Comparison of ENCODE assay signal across 13 cellular contexts in genomic region chr16:31092330-31092729, GRCh38. TPM values are rescaled to one million over a fixed set of nuclear protein-coding genes. Genes with fewer than 3 reads are reported as not detected.
DNase-seq lines count a peak whose midpoint lies in the region; ATAC-seq and TF ChIP-seq lines count a peak whose summit lies in the region.
"Had no signal": no experiment of that assay in that cellular context is flagged by ENCODE, and none has a peak within 500 bp of the region (broad histone marks: within the 10 kb centered on the region; RNA-seq: fewer than 3 reads in every experiment).

No MANE protein-coding gene starts in this region.

- intact Hi-C loops in CD8-positive, alpha-beta T cell (cut with DNase I, micrococcal nuclease), result no loop called here

- peak overlapping the region; percentile 62 for H3K4me2 ChIP-seq in GM23248 (ENCODE audit: unreplicated experiment)

- no peaks in the 10 kb centered on the region for H3K9me3 Mint-ChIP-seq in CD8-positive, alpha-beta T cell
- H3K9me3 Mint-ChIP-seq in nephron progenitor cell, result peaks cover 10% of the 10 kb centered on the region

- H2AFZ ChIP-seq in GM23248, result no peak overlapping the region

- H3K9me2 ChIP-seq in GM23248 (ENCODE audit: insufficient read depth), result no peaks in the 10 kb centered on the region

- WGBS in GM23248 (ENCODE audit: low coverage in 1 of 2, low lambda C conversion rate in 2 of 2, missing lambda C conversion rate in 2 of 2), 2 experiments, result 30 to 31% methylated on average over 5 of the region's 5 CpGs
- 84 to 94% methylated on average over 5 of the region's 5 CpGs for WGBS in tibial nerve, 2 donors

- peaks cover 21% of the 10 kb centered on the region for H3F3A ChIP-seq in GM23248 (ENCODE audit: insufficient read depth)

- no peak for TF ChIP-seq EP300 in tibial nerve (IDR thresholded peaks at IDR 0.05)

- in situ Hi-C loops in GM23248 (cut with MboI), result no loop called here

- peaks cover 8% of the 10 kb centered on the region for H3K36me3 ChIP-seq in CD8-positive, alpha-beta T cell (ENCODE audit: insufficient read depth, low read length)
- H3K36me3 ChIP-seq in GM23248 (ENCODE audit: low read depth) (peaks cover 13% of the 10 kb centered on the region; the same call in 1 of the 2 replicates), adipocyte (ENCODE audit: control insufficient read depth, insufficient read depth, low read length, severe bottlenecking) (peaks cover 14% of the 10 kb centered on the region), right atrium auricular region (peaks cover 15% of the 10 kb centered on the region), MG63 (peaks cover 31% of the 10 kb centered on the region), tibial nerve (peaks cover 0 to 44% (median 0%) of the 10 kb centered on the region in 3 donors)

- H3K9ac ChIP-seq in GM23248, result peak overlapping the region; percentile 94
- peak overlapping the region; percentile 23 for H3K9ac ChIP-seq in adipocyte (ENCODE audit: low read length)

- ATAC-seq in CD8-positive, alpha-beta T cell, result no peak
- ATAC-seq: right cardiac atrium had no signal

- no peaks in the 10 kb centered on the region for H4K20me1 ChIP-seq in GM23248 (ENCODE audit: insufficient read depth)

- TF ChIP-seq CTCF in CD8-positive, alpha-beta T cell (IDR thresholded peaks at IDR 0.05), result no peak
- TF ChIP-seq CTCF in nephron progenitor cell (IDR thresholded peaks at IDR 0.05) (no peak), right atrium auricular region (IDR thresholded peaks at IDR 0.05) (no peak), tibial nerve (IDR thresholded peaks at IDR 0.05) (no peak)

- H3K4me1 ChIP-seq in CD8-positive, alpha-beta T cell (ENCODE audit: insufficient read depth, low read length), result peaks cover 19% of the 10 kb centered on the region
- H3K4me1 ChIP-seq in GM23248 (ENCODE audit: insufficient read depth) (peaks cover 33% of the 10 kb centered on the region), adipocyte (ENCODE audit: control insufficient read depth, insufficient read depth, low read length) (peaks cover 26% of the 10 kb centered on the region), right atrium auricular region (peaks cover 0 to 26% of the 10 kb centered on the region in 2 donors), tibial nerve (peaks cover 0 to 29% (median 11%) of the 10 kb centered on the region in 4 donors)

- no peaks in the 10 kb centered on the region for H3K27me3 ChIP-seq in CD8-positive, alpha-beta T cell (ENCODE audit: insufficient read depth, low read length)
- H3K27me3 ChIP-seq in GM23248 (replicated peaks; ENCODE audit: insufficient read depth) (no peaks in the 10 kb centered on the region), adipocyte (replicated peaks; ENCODE audit: control insufficient read depth, insufficient read depth, low read length) (no peaks in the 10 kb centered on the region), right atrium auricular region (no peaks in the 10 kb centered on the region), MG63 (no peaks in the 10 kb centered on the region), tibial nerve (no peaks in the 10 kb centered on the region)
- H3K27me3 ChIP-seq: esophagus squamous epithelium had no signal

- H3K27me3 Mint-ChIP-seq in CD8-positive, alpha-beta T cell (ENCODE audit: low read depth), result no peaks in the 10 kb centered on the region
- peaks cover 4% of the 10 kb centered on the region for H3K27me3 Mint-ChIP-seq in nephron progenitor cell (ENCODE audit: low read depth, poor library complexity)

- no peaks in the 10 kb centered on the region for H3K9me3 ChIP-seq in CD8-positive, alpha-beta T cell (ENCODE audit: low read length)
- H3K9me3 ChIP-seq in GM23248 (ENCODE audit: low read depth), result no peaks in the 10 kb centered on the region
- no peaks in the 10 kb centered on the region for H3K9me3 ChIP-seq in adipocyte (ENCODE audit: control insufficient read depth, low read length)
- no peaks in the 10 kb centered on the region for H3K9me3 ChIP-seq in right atrium auricular region
- H3K9me3 ChIP-seq in MG63, result no peaks in the 10 kb centered on the region; the same call in 1 of the 2 replicates
- no peaks in the 10 kb centered on the region for H3K9me3 ChIP-seq in tibial nerve
- H3K9me3 ChIP-seq: esophagus squamous epithelium, HAP-1 had no signal

- POLR2A ChIA-PET in CD8-positive, alpha-beta T cell (lab: Charles Lee), result interaction anchor here (0.6 to 2.5 kb wide), 4 partner anchors 17 to 106 kb away, joined by 3 to 9 read pairs (median 3); partner anchors contain the start of genes ZNF646 and ZNF668

- no peak overlapping the region for H3K4me3 ChIP-seq in CD8-positive, alpha-beta T cell (ENCODE audit: low read depth, low read length)
- H3K4me3 ChIP-seq in GM23248, result peak overlapping the region; percentile 92
- no peak overlapping the region for H3K4me3 ChIP-seq in adipocyte (ENCODE audit: low read length)
- H3K4me3 ChIP-seq in right atrium auricular region, result no peak overlapping the region
- no peak overlapping the region for H3K4me3 ChIP-seq in MG63
- H3K4me3 ChIP-seq in tibial nerve, result no peak overlapping the region
- H3K4me3 ChIP-seq: esophagus squamous epithelium, HAP-1 had no signal

- H3K4me1 Mint-ChIP-seq in CD8-positive, alpha-beta T cell (ENCODE audit: low read depth), result peaks cover 25% of the 10 kb centered on the region
- peaks cover 24% of the 10 kb centered on the region for H3K4me1 Mint-ChIP-seq in nephron progenitor cell

- H3K27ac Mint-ChIP-seq in CD8-positive, alpha-beta T cell, result peak overlapping the region; percentile 18
- no peak overlapping the region for H3K27ac Mint-ChIP-seq in nephron progenitor cell

- H3K79me2 ChIP-seq in GM23248 (ENCODE audit: insufficient read depth), result peaks cover 66% of the 10 kb centered on the region

- peaks cover 28% of the 10 kb centered on the region for H3K36me3 Mint-ChIP-seq in CD8-positive, alpha-beta T cell
- H3K36me3 Mint-ChIP-seq in nephron progenitor cell (ENCODE audit: low read depth), result peaks cover 9% of the 10 kb centered on the region

- CTCF ChIA-PET in CD8-positive, alpha-beta T cell (lab: Charles Lee), result interaction anchor here (0.8 kb wide), 1 partner anchor 108 kb away, joined by 3 read pairs; no protein-coding TSS in a partner anchor

- DNase-seq in CD8-positive, alpha-beta T cell, result no peak
- DNase-seq in GM23248 (peak; percentile 98), adipocyte (ENCODE audit: low read depth) (no peak), nephron progenitor cell (no peak), right atrium auricular region (ENCODE audit: low spot score) (no peak), GM19238 (ENCODE audit: insufficient read length, low spot score) (no peak), MG63 (no peak), tibial nerve (ENCODE audit: low spot score in 2 of 2) (no peak)
- DNase-seq: activated T-cell treated with anti-CD3 and anti-CD28 coated beads, Interleukin-2, amount 50 U/mL, for 1 hour; central memory CD4-positive, alpha-beta T cell; esophagus squamous epithelium had no signal

- H3K27ac ChIP-seq in CD8-positive, alpha-beta T cell (ENCODE audit: low read depth, low read length), result no peak overlapping the region
- peak overlapping the region; percentile 93 for H3K27ac ChIP-seq in GM23248
- no peak overlapping the region for H3K27ac ChIP-seq in right atrium auricular region
- H3K27ac ChIP-seq in tibial nerve, result peak overlapping the region in 2 of 4 donors; percentile 88 to 89

- no peak for TF ChIP-seq POLR2A in tibial nerve (IDR thresholded peaks at IDR 0.05)

- H3K4me3 Mint-ChIP-seq in CD8-positive, alpha-beta T cell, result no peak overlapping the region
- peak overlapping the region; percentile 99 for H3K4me3 Mint-ChIP-seq in nephron progenitor cell

RNA-seq across cellular contexts. Expression of gene VKORC1, which starts 2.3 kb away (rescaled TPM):
- total RNA-seq in CD8-positive, alpha-beta T cell, result 10 to 100 TPM; 23.0 to 27.2 TPM
- 444 and 480 TPM in 2 replicates for total RNA-seq in GM23248 (2014; rRNA removed; shearing (Covaris generic))
- 535 and 542 TPM in 2 replicates for polyA plus RNA-seq in GM23248 (2016; fragmentation: Nextera tagmentation; extraction: Ambion mirVana)
- 10 to 100 TPM; 64.9 to 71.8 TPM for total RNA-seq in right atrium auricular region
- 146 and 155 TPM in 2 replicates for total RNA-seq in MG63 (2014; rRNA removed; shearing (Covaris generic); ENCODE audit: low replicate concordance)
- 100 to 1,000 TPM; 114 to 180 (median 136) TPM for total RNA-seq in tibial nerve

RNA-seq across cellular contexts. Expression of gene PRSS53, which starts 3.6 kb away (rescaled TPM):
- total RNA-seq in CD8-positive, alpha-beta T cell, result 1 to 10 TPM; 3.1 to 5.9 TPM
- total RNA-seq in GM23248 (2014; rRNA removed; shearing (Covaris generic)), result 7.0 and 10.5 TPM in 2 replicates
- 0.84 and 0.95 TPM in 2 replicates for polyA plus RNA-seq in GM23248 (2016; fragmentation: Nextera tagmentation; extraction: Ambion mirVana)
- total RNA-seq in right atrium auricular region (under 1 TPM; 0.15 to 0.43 TPM), tibial nerve (1 to 10 TPM; 1.3 to 5.4 (median 3.1) TPM)
- total RNA-seq in MG63 (2014; rRNA removed; shearing (Covaris generic); ENCODE audit: low replicate concordance), result 1.7 and 1.9 TPM in 2 replicates

RNA-seq across cellular contexts. Expression of gene BCKDK, which starts 15.9 kb away (rescaled TPM):
- 1 to 10 TPM; 5.6 to 7.6 TPM for total RNA-seq in CD8-positive, alpha-beta T cell
- 42.1 and 71.4 TPM in 2 replicates for total RNA-seq in GM23248 (2014; rRNA removed; shearing (Covaris generic))
- 108 and 114 TPM in 2 replicates for polyA plus RNA-seq in GM23248 (2016; fragmentation: Nextera tagmentation; extraction: Ambion mirVana)
- total RNA-seq in right atrium auricular region (10 to 100 TPM; 52.0 to 62.3 TPM), tibial nerve (10 to 100 TPM; 37.9 to 53.4 (median 45.6) TPM)
- 24.1 and 42.5 TPM in 2 replicates for total RNA-seq in MG63 (2014; rRNA removed; shearing (Covaris generic); ENCODE audit: low replicate concordance)

RNA-seq across cellular contexts. Expression of gene ZNF646, which starts 18.1 kb away (rescaled TPM):
- total RNA-seq in CD8-positive, alpha-beta T cell, result 10 to 100 TPM; 16.6 to 18.7 TPM
- 10.6 and 12.8 TPM in 2 replicates for total RNA-seq in GM23248 (2014; rRNA removed; shearing (Covaris generic))
- polyA plus RNA-seq in GM23248 (2016; fragmentation: Nextera tagmentation; extraction: Ambion mirVana), result 3.5 and 4.0 TPM in 2 replicates
- total RNA-seq in right atrium auricular region, result 10 to 100 TPM in 1 of 2 donors, 1 to 10 TPM in 1; 6.2 to 10.8 TPM
- 11.4 and 11.5 TPM in 2 replicates for total RNA-seq in MG63 (2014; rRNA removed; shearing (Covaris generic); ENCODE audit: low replicate concordance)
- 10 to 100 TPM; 13.4 to 22.5 (median 20.0) TPM for total RNA-seq in tibial nerve

RNA-seq across cellular contexts. Expression of gene ZNF668, which starts 18.3 kb away (rescaled TPM):
- 10 to 100 TPM; 10.1 to 11.1 TPM for total RNA-seq in CD8-positive, alpha-beta T cell
- total RNA-seq in GM23248 (2014; rRNA removed; shearing (Covaris generic)), result 20.6 and 21.8 TPM in 2 replicates
- 19.5 and 20.8 TPM in 2 replicates for polyA plus RNA-seq in GM23248 (2016; fragmentation: Nextera tagmentation; extraction: Ambion mirVana)
- 1 to 10 TPM; 7.4 to 9.2 TPM for total RNA-seq in right atrium auricular region
- total RNA-seq in MG63 (2014; rRNA removed; shearing (Covaris generic); ENCODE audit: low replicate concordance), result 34.1 and 47.4 TPM in 2 replicates
- total RNA-seq in tibial nerve, result 10 to 100 TPM; 15.5 to 20.3 (median 16.7) TPM
